1 cellular context compared by ENCODE assay signal in the genomic region with DNA sequence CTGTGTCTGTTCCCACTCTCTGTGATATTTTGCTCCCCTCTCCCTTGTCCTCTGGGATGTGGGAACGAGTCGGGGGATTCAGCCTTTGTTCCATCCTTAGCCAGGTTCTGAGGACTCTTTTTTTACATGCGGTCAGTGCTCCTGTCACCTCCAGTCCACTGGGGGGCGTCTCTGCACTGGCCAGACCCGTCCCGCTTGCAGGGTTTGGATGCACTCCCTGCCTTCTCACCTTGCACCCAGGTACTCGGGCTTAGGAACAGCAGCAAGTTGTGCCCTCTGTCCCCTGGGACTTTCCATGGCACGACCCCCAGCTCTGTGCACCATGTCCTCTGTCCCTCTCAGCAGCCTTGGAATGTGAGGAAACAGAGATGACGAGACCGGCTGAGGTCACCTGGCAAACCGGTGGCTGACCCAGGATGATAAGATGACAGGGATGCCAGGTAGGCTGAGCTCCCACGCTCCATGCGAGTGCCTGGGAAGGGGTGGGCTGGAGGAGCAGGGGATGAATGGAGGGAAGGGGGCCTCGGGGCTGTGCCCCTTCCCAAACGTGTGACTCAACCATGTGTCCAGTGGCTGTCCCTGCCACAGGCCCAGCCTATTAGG.
TF ChIP-seq lines count a peak whose summit lies in the region.

No MANE protein-coding gene starts in this region.

TF ChIP-seq in HepG2, 621 proteins besides CTCF, POLR2A, EP300 and RAD21 (continued from another document and continues in another):
- TF ChIP-seq ZNF687 (CRISPR knock-in tag; IDR thresholded peaks at IDR 0.05) (no peak), ZFYVE20 (CRISPR knock-in tag; IDR thresholded peaks at IDR 0.05; ENCODE audit: borderline replicate concordance, low read depth) (no peak), TBL1XR1 (IDR thresholded peaks at IDR 0.05; ENCODE audit: borderline replicate concordance, low read length, partially characterized antibody) (no peak), MLXIP (CRISPR knock-in tag; IDR thresholded peaks at IDR 0.05; ENCODE audit: borderline replicate concordance) (no peak), NONO (IDR thresholded peaks at IDR 0.05) (no peak), NONO (CRISPR knock-in tag; conservative IDR thresholded peaks at IDR 0.05) (no peak), SRF (IDR thresholded peaks at IDR 0.05; ENCODE audit: low read depth, low read length) (no peak), ZFAT (CRISPR knock-in tag; conservative IDR thresholded peaks at IDR 0.05) (no peak), EHMT2 (IDR thresholded peaks at IDR 0.05; ENCODE audit: borderline replicate concordance, low read depth, low read length) (no peak), RERE (CRISPR knock-in tag; IDR thresholded peaks at IDR 0.05; ENCODE audit: low read depth) (no peak), AHR (CRISPR knock-in tag; IDR thresholded peaks at IDR 0.05) (no peak), ZNF552 (CRISPR knock-in tag; IDR thresholded peaks at IDR 0.05; ENCODE audit: borderline replicate concordance) (no peak), PRPF4 (IDR thresholded peaks at IDR 0.05; ENCODE audit: low read depth, low read length, poor library complexity, severe bottlenecking) (no peak), SAP130 (CRISPR knock-in tag; IDR thresholded peaks at IDR 0.05; ENCODE audit: low read depth) (no peak), ZNF556 (CRISPR knock-in tag; IDR thresholded peaks at IDR 0.05; ENCODE audit: borderline replicate concordance) (no peak), NR2C2 (CRISPR knock-in tag; IDR thresholded peaks at IDR 0.05; ENCODE audit: borderline replicate concordance) (no peak), SIN3A (IDR thresholded peaks at IDR 0.05; ENCODE audit: borderline replicate concordance, low read depth, low read length) (no peak), THRA (CRISPR knock-in tag; IDR thresholded peaks at IDR 0.05; ENCODE audit: borderline replicate concordance) (no peak), MTA1 (CRISPR knock-in tag; IDR thresholded peaks at IDR 0.05; ENCODE audit: borderline replicate concordance) (no peak), ERF (CRISPR knock-in tag; IDR thresholded peaks at IDR 0.05) (peak; percentile 29; the same call in 1 of the 2 replicates), LCORL (IDR thresholded peaks at IDR 0.05) (no peak), LCORL (CRISPR knock-in tag; IDR thresholded peaks at IDR 0.05) (0 out of 2 replicates have a peak, but pooled peaks have one; percentile 31), HHEX (CRISPR knock-in tag; IDR thresholded peaks at IDR 0.05) (no peak), ZNF235 (CRISPR knock-in tag; IDR thresholded peaks at IDR 0.05; ENCODE audit: borderline replicate concordance) (no peak), ZSCAN29 (CRISPR knock-in tag; conservative IDR thresholded peaks at IDR 0.05) (no peak), AGO1 (IDR thresholded peaks at IDR 0.05; ENCODE audit: low read depth, low read length, poor library complexity, severe bottlenecking) (no peak), GPN1 (CRISPR knock-in tag; IDR thresholded peaks at IDR 0.05; ENCODE audit: borderline replicate concordance) (no peak), ZNF10 (CRISPR knock-in tag; IDR thresholded peaks at IDR 0.05; ENCODE audit: borderline replicate concordance, low read depth) (no peak), HDAC2 (CRISPR knock-in tag; IDR thresholded peaks at IDR 0.05) (no peak), SOX6 (IDR thresholded peaks at IDR 0.05) (no peak), SOX6 (CRISPR knock-in tag; IDR thresholded peaks at IDR 0.05) (no peak), ZKSCAN8 (CRISPR knock-in tag; IDR thresholded peaks at IDR 0.05; ENCODE audit: borderline replicate concordance) (no peak), STAG1 (CRISPR knock-in tag; IDR thresholded peaks at IDR 0.05) (peak; percentile 87), ZNF205 (CRISPR knock-in tag; IDR thresholded peaks at IDR 0.05) (no peak), ZNF589 (CRISPR knock-in tag; conservative IDR thresholded peaks at IDR 0.05) (no peak)
- TF ChIP-seq, protein P1, sequence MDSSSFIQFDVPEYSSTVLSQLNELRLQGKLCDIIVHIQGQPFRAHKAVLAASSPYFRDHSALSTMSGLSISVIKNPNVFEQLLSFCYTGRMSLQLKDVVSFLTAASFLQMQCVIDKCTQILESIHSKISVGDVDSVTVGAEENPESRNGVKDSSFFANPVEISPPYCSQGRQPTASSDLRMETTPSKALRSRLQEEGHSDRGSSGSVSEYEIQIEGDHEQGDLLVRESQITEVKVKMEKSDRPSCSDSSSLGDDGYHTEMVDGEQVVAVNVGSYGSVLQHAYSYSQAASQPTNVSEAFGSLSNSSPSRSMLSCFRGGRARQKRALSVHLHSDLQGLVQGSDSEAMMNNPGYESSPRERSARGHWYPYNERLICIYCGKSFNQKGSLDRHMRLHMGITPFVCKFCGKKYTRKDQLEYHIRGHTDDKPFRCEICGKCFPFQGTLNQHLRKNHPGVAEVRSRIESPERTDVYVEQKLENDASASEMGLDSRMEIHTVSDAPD (CRISPR knock-in tag; IDR thresholded peaks at IDR 0.05): no peak
- TF ChIP-seq, protein P2, sequence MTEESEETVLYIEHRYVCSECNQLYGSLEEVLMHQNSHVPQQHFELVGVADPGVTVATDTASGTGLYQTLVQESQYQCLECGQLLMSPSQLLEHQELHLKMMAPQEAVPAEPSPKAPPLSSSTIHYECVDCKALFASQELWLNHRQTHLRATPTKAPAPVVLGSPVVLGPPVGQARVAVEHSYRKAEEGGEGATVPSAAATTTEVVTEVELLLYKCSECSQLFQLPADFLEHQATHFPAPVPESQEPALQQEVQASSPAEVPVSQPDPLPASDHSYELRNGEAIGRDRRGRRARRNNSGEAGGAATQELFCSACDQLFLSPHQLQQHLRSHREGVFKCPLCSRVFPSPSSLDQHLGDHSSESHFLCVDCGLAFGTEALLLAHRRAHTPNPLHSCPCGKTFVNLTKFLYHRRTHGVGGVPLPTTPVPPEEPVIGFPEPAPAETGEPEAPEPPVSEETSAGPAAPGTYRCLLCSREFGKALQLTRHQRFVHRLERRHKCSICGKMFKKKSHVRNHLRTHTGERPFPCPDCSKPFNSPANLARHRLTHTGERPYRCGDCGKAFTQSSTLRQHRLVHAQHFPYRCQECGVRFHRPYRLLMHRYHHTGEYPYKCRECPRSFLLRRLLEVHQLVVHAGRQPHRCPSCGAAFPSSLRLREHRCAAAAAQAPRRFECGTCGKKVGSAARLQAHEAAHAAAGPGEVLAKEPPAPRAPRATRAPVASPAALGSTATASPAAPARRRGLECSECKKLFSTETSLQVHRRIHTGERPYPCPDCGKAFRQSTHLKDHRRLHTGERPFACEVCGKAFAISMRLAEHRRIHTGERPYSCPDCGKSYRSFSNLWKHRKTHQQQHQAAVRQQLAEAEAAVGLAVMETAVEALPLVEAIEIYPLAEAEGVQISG (CRISPR knock-in tag; IDR thresholded peaks at IDR 0.05): peak; percentile 62; the same call in 1 of the 2 replicates
- TF ChIP-seq, protein P3, sequence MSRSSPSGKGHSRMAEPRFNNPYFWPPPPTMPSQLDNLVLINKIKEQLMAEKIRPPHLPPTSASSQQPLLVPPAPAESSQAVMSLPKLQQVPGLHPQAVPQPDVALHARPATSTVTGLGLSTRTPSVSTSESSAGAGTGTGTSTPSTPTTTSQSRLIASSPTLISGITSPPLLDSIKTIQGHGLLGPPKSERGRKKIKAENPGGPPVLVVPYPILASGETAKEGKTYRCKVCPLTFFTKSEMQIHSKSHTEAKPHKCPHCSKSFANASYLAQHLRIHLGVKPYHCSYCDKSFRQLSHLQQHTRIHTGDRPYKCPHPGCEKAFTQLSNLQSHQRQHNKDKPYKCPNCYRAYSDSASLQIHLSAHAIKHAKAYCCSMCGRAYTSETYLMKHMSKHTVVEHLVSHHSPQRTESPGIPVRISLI (CRISPR knock-in tag; IDR thresholded peaks at IDR 0.05; ENCODE audit: borderline replicate concordance): peak; percentile 58; the same call in 1 of the 2 replicates
